In genomic region chr1:39691383-39692151, GRCh38 we compare ENCODE assay signal across 9 cellular contexts. TPM values are rescaled to one million over a fixed set of nuclear protein-coding genes. Genes with fewer than 3 reads are reported as not detected.
DNase-seq lines count a peak whose midpoint lies in the region; ATAC-seq and TF ChIP-seq lines count a peak whose summit lies in the region.
"Had no signal": no experiment of that assay in that cellular context is flagged by ENCODE, and none has a peak within 500 bp of the region (broad histone marks: within the 10 kb centered on the region; RNA-seq: fewer than 3 reads in every experiment).

Gene HPCAL4, minus strand, starts transcription at chr1:39691433. Its CDS starts 6,830 bp downstream, at chr1:39684603.

- peak within 1 kb of the TSS; percentile 44 for H3K9ac ChIP-seq in HCT116 (ENCODE audit: low read length)
- no peak within 1 kb of the TSS for H3K9ac ChIP-seq in adipocyte (ENCODE audit: low read length)

- H3K4me3 ChIP-seq in HCT116 (replicated peaks in 1 of 2; ENCODE audit: low read depth in 1 of 2, low read length in 2 of 2) (peak within 1 kb of the TSS; percentile 48 to 59), adipocyte (ENCODE audit: low read length) (no peak within 1 kb of the TSS), heart right ventricle (peak within 1 kb of the TSS; percentile 4 to 53 (median 40)), tibial nerve (peak within 1 kb of the TSS; percentile 4 to 49 (median 30))

- intact Hi-C loops in HCT116 (cut with micrococcal nuclease) (no loop called here), heart right ventricle (cut with DNase I) (no loop called here), posterior cingulate gyrus (cut with DNase I) (no loop called here)

- DNase-seq in DMS53 treated with DMSO at 0.1 percent for 48 hours (lab: John Stamatoyannopoulos, UW; ENCODE audit: unreplicated experiment) (peak; percentile 95), HCT116 (ENCODE audit: low read depth, low spot score) (peak; percentile 74), NCI-H1092 (lab: John Stamatoyannopoulos, UW) (peak; percentile 100), T follicular helper cell (ENCODE audit: low read depth) (peak; percentile 89), adipocyte (ENCODE audit: low read depth) (peak; percentile 67), heart right ventricle (peak; percentile 89 to 90), posterior cingulate gyrus (peak; percentile 76 to 99 (median 95)), tibial nerve (ENCODE audit: low spot score in 2 of 2) (peak; percentile 59 to 66)

- H3K27me3 ChIP-seq in HCT116 (ENCODE audit: insufficient read depth, low read length) (0 out of 2 replicates have a peak, but pooled peaks cover 4% of the 10 kb centered on the region), adipocyte (replicated peaks; ENCODE audit: control insufficient read depth, insufficient read depth, low read length) (peaks cover 86% of the 10 kb centered on the region), heart right ventricle (peaks cover 11 to 88% (median 54%) of the 10 kb centered on the region in 7 donors), tibial nerve (peaks cover 5 to 76% of the 10 kb centered on the region in 2 donors)

- H3K9me2 ChIP-seq in HCT116 (ENCODE audit: insufficient read depth), result no peaks in the 10 kb centered on the region

- H3K36me3 ChIP-seq in HCT116 (ENCODE audit: control insufficient read depth in 1 of 2, insufficient read depth in 2 of 2, low read length in 2 of 2) (no peaks in the 10 kb centered on the region), adipocyte (ENCODE audit: control insufficient read depth, insufficient read depth, low read length, severe bottlenecking) (no peaks in the 10 kb centered on the region), heart right ventricle (no peaks in the 10 kb centered on the region), tibial nerve (no peaks in the 10 kb centered on the region)

- H3K9me3 ChIP-seq in HCT116 (ENCODE audit: control insufficient read depth in 1 of 2, insufficient read depth in 1 of 2, low read depth in 1 of 2, low read length in 2 of 2), result no peaks in the 10 kb centered on the region
- H3K9me3 ChIP-seq in adipocyte (ENCODE audit: control insufficient read depth, low read length), result no peaks in the 10 kb centered on the region
- no peaks in the 10 kb centered on the region for H3K9me3 ChIP-seq in heart right ventricle
- no peaks in the 10 kb centered on the region for H3K9me3 ChIP-seq in tibial nerve

- POLR2A ChIA-PET in HCT116 (lab: Charles Lee), result interaction anchor here (0.8 kb wide), 1 partner anchor 10 kb away, joined by 3 read pairs; no protein-coding TSS in a partner anchor

- no peaks in the 10 kb centered on the region for H4K20me1 ChIP-seq in HCT116 (ENCODE audit: insufficient read depth)

- peak; percentile 100 for ATAC-seq in HCT116
- ATAC-seq in heart right ventricle, result peak; percentile 93 to 98 (median 96)

- H3K4me1 ChIP-seq in HCT116 (ENCODE audit: control insufficient read depth in 1 of 2, insufficient read depth in 2 of 2, low read length in 2 of 2) (peaks cover 3 to 20% of the 10 kb centered on the region in 2 experiments; a peak in 2 of 4 replicates), adipocyte (ENCODE audit: control insufficient read depth, insufficient read depth, low read length) (peaks cover 7% of the 10 kb centered on the region), heart right ventricle (peaks cover 0 to 23% (median 20%) of the 10 kb centered on the region in 9 donors), tibial nerve (peaks cover 0 to 22% (median 17%) of the 10 kb centered on the region in 4 donors)

- no TSS peak for BruUV-seq in HCT116 (replicated peaks; lab: Mats Ljungman, UMichigan)

- H3K4me2 ChIP-seq in HCT116 (ENCODE audit: low read length), result peak within 1 kb of the TSS; percentile 88

- H3K27ac ChIP-seq in HCT116 (ENCODE audit: low read depth, low read length), result no peak within 1 kb of the TSS; the same call in 1 of the 2 replicates
- H3K27ac ChIP-seq in heart right ventricle, result no peak within 1 kb of the TSS
- no peak within 1 kb of the TSS for H3K27ac ChIP-seq in tibial nerve

- WGBS in heart right ventricle, 2 donors, result 2% methylated on average over 43 to 47 of the region's 47 CpGs
- 1% methylated on average over 18 to 33 of the region's 47 CpGs for WGBS in tibial nerve, 2 donors

- TF ChIP-seq EP300 in tibial nerve (IDR thresholded peaks at IDR 0.05), result no peak

- H2AFZ ChIP-seq in HCT116 (ENCODE audit: low read depth, low read length, poor library complexity, severe bottlenecking), result peak within 1 kb of the TSS; percentile 82

- no peaks in the 10 kb centered on the region for H3K79me2 ChIP-seq in HCT116 (ENCODE audit: insufficient read depth, low read length)

- TF ChIP-seq CTCF in HCT116 (IDR thresholded peaks at IDR 0.05 in 2 of 3, conservative IDR thresholded peaks at IDR 0.05 in 1 of 3; ENCODE audit: borderline replicate concordance in 1 of 3, insufficient read depth in 1 of 3, low read depth in 2 of 3, low read length in 2 of 3) (no peak), heart right ventricle (IDR thresholded peaks at IDR 0.05) (no peak), tibial nerve (IDR thresholded peaks at IDR 0.05) (no peak)

- CTCF ChIA-PET in HCT116 (lab: Charles Lee), result interaction anchor here (1.0 to 1.5 kb wide), 4 partner anchors 10 to 85 kb away, joined by 5 to 10 read pairs (median 6); no protein-coding TSS in a partner anchor

- RAD21 ChIA-PET in HCT116 (lab: Charles Lee; ENCODE audit: low non-redundant PET in 1 of 2, low total read pairs in 2 of 2, uncharacterized antibody in 2 of 2, unreplicated experiment in 2 of 2), result no interaction called here

- no peak for TF ChIP-seq RAD21 in HCT116 (IDR thresholded peaks at IDR 0.05; ENCODE audit: low read depth)

- TF ChIP-seq POLR2A in HCT116 (IDR thresholded peaks at IDR 0.05; ENCODE audit: borderline replicate concordance, extremely low read depth, insufficient read depth, insufficient read length), result no peak
- TF ChIP-seq POLR2A in tibial nerve (IDR thresholded peaks at IDR 0.05), result no peak

TF ChIP-seq in HCT116, 20 proteins besides CTCF, POLR2A, EP300 and RAD21:
- TF ChIP-seq CBX3 (IDR thresholded peaks at IDR 0.05; ENCODE audit: low read depth) (no peak), EZH2 (IDR thresholded peaks at IDR 0.05) (no peak), EZH2phosphoT487 (IDR thresholded peaks at IDR 0.05; ENCODE audit: borderline replicate concordance) (no peak), ZFX (IDR thresholded peaks at IDR 0.05) (no peak), SIN3A (IDR thresholded peaks at IDR 0.05; ENCODE audit: low read depth) (no peak)

RNA-seq across cellular contexts. Expression of gene HPCAL4, which starts in this region (rescaled TPM):
- total RNA-seq in HCT116 (2021; ENCODE audit: unreplicated experiment), result 5.2 TPM
- 3.3 and 3.8 TPM in 2 replicates for polyA plus RNA-seq in HCT116 (2012)
- total RNA-seq in heart right ventricle, result 1 to 10 TPM in 1 of 10 donors, under 1 TPM in 9; 0.07 to 3.7 (median 0.19) TPM
- under 1 TPM; 0.39 to 0.51 TPM for polyA plus RNA-seq in heart right ventricle
- not detected for total RNA-seq in tibial nerve
- total RNA-seq: glomerular endothelial cell had no signal

Comparison
In these comparisons a context has a peak if more than half of its experiments do, and no peak if none do; other contexts are left out.
1. Peak in DNase-seq and H3K4me3 ChIP-seq in tibial nerve; RNA of the gene not detected or under 1 TPM.